Comparison of ENCODE assay signal across 1 cellular context in the genomic region with DNA sequence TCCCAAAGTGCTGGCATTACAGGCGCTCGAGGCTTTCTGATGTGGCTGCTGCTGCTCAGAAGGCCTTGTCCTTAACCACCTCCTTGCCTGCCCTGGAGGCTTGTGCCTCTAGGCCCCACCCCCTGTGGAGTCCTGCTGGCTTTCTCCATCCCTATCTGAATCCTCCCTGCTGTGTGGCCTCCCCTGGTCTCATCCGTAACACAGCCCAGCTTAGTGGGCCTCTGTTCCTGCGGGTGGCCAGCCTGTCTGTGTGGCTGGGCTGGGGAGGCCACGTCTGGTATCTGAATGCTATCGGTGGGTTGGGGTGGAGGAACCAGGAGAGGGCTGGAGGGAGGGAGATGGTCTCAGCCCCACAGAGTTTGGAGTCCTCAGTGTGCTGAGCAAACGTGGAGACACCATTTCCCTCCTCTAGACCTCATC.
TF ChIP-seq lines count a peak whose summit lies in the region.

No MANE protein-coding gene starts in this region.

TF ChIP-seq in HepG2, 621 proteins besides CTCF, POLR2A, EP300 and RAD21:
- TF ChIP-seq KDM2A (CRISPR knock-in tag; IDR thresholded peaks at IDR 0.05; ENCODE audit: borderline replicate concordance, low read depth) (0 out of 2 replicates have a peak, but pooled peaks have one; percentile 1), AKAP8 (CRISPR knock-in tag; IDR thresholded peaks at IDR 0.05) (0 out of 2 replicates have a peak, but pooled peaks have one; percentile 10), AGO2 (optimal IDR thresholded peaks at IDR 0.05; ENCODE audit: low read depth, low read length) (peak; percentile 55), RBM22 (optimal IDR thresholded peaks at IDR 0.05; ENCODE audit: low read length) (peak; percentile 85), ZNF335 (CRISPR knock-in tag; IDR thresholded peaks at IDR 0.05) (no peak), POLR2G (IDR thresholded peaks at IDR 0.05; ENCODE audit: low read depth, low read length) (peak; percentile 15), PAF1 (CRISPR knock-in tag; IDR thresholded peaks at IDR 0.05) (peak; percentile 71; the same call in 1 of the 2 replicates)
- TF ChIP-seq, protein P1, sequence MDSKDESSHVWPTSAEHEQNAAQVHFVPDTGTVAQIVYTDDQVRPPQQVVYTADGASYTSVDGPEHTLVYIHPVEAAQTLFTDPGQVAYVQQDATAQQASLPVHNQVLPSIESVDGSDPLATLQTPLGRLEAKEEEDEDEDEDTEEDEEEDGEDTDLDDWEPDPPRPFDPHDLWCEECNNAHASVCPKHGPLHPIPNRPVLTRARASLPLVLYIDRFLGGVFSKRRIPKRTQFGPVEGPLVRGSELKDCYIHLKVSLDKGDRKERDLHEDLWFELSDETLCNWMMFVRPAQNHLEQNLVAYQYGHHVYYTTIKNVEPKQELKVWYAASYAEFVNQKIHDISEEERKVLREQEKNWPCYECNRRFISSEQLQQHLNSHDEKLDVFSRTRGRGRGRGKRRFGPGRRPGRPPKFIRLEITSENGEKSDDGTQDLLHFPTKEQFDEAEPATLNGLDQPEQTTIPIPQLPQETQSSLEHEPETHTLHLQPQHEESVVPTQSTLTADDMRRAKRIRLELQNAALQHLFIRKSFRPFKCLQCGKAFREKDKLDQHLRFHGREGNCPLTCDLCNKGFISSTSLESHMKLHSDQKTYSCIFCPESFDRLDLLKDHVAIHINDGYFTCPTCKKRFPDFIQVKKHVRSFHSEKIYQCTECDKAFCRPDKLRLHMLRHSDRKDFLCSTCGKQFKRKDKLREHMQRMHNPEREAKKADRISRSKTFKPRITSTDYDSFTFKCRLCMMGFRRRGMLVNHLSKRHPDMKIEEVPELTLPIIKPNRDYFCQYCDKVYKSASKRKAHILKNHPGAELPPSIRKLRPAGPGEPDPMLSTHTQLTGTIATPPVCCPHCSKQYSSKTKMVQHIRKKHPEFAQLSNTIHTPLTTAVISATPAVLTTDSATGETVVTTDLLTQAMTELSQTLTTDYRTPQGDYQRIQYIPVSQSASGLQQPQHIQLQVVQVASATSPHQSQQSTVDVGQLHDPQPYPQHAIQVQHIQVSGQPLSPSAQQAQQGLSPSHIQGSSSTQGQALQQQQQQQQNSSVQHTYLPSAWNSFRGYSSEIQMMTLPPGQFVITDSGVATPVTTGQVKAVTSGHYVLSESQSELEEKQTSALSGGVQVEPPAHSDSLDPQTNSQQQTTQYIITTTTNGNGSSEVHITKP (CRISPR knock-in tag; IDR thresholded peaks at IDR 0.05; ENCODE audit: low read depth) = no peak
- TF ChIP-seq, protein P2, sequence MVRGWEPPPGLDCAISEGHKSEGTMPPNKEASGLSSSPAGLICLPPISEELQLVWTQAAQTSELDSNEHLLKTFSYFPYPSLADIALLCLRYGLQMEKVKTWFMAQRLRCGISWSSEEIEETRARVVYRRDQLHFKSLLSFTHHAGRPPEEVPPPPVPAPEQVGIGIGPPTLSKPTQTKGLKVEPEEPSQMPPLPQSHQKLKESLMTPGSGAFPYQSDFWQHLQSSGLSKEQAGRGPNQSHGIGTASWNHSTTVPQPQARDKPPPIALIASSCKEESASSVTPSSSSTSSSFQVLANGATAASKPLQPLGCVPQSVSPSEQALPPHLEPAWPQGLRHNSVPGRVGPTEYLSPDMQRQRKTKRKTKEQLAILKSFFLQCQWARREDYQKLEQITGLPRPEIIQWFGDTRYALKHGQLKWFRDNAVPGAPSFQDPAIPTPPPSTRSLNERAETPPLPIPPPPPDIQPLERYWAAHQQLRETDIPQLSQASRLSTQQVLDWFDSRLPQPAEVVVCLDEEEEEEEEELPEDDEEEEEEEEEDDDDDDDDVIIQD (CRISPR knock-in tag; IDR thresholded peaks at IDR 0.05; ENCODE audit: low read depth) = no peak
